Comparison of ENCODE assay signal across 8 cellular contexts in the genomic region with DNA sequence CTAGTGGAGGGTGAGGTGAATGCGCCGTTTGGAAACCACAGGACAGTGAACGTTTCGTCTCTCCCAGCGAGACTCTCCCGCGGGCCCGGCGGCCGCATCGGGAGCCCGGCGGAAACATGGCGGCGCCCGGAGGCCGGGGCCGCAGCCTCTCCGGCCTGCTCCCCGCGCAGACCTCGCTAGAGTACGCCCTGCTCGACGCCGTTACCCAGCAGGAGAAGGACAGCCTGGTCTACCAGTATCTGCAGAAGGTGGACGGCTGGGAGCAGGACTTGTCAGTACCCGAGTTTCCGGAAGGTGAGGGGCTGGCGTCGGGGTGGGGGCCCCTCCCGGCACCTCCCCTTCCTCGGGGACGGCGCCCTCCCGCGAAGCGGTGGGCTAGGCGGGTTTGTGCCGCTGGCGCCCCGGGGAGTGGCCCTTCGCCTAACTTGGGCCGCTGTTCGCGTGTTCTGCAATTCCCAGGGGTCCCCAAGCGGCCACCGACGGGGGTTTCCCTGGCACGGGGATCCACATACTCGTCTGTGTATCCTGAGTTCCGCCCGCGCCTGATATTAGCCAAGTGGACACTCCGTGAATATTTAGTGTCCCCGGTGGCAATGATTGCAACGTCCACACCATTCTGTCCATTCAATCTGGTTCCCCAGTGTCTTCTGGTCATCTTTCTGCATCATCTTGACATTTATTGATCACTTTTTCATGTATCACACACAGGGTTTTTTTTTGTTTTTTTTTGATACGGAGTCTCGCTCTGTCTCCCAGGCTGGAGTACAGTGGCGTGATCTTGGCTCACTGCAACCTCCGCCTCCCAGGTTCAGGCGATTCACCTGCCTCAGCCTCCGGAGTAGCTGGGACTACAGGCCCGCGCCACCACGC. TPM values are rescaled to one million over a fixed set of nuclear protein-coding genes. Genes with fewer than 3 reads are reported as not detected.
DNase-seq lines count a peak whose midpoint lies in the region; ATAC-seq and TF ChIP-seq lines count a peak whose summit lies in the region.

No MANE protein-coding gene starts in this region.

- in situ Hi-C loops in SK-MEL-5 (cut with HindIII; ENCODE audit: low pct_unique_long_range_greater_than_20kb, low sequenced_read_pairs), result no loop called here

- H3K27ac Mint-ChIP-seq in CD4-positive, alpha-beta memory T cell, result peak overlapping the region; percentile 92 to 98 (median 97)

- H3K36me3 Mint-ChIP-seq in CD4-positive, alpha-beta memory T cell, result peaks cover 14 to 30% of the 10 kb centered on the region in 2 donors

- 1 to 2% (median 1%) methylated on average over 59 to 66 of the region's 66 CpGs for WGBS in ovary, 3 donors

- TF ChIP-seq EP300 in ovary (IDR thresholded peaks at IDR 0.05), result no peak

- peak overlapping the region; percentile 98 for H3K9ac ChIP-seq in adipocyte (ENCODE audit: low read length)

- peak; percentile 39 for ATAC-seq in HG03280 (IDR thresholded peaks at IDR 0.05; ENCODE audit: unreplicated experiment)

- H3K27ac ChIP-seq in CD4-positive, alpha-beta memory T cell (ENCODE audit: low read depth, low read length), result peak overlapping the region; percentile 71
- H3K27ac ChIP-seq in cardiac muscle cell (peak overlapping the region; percentile 96), ovary (peak overlapping the region; percentile 83)

- no peaks in the 10 kb centered on the region for H3K9me3 Mint-ChIP-seq in CD4-positive, alpha-beta memory T cell

- peak overlapping the region; percentile 96 to 100 (median 98) for H3K4me3 Mint-ChIP-seq in CD4-positive, alpha-beta memory T cell

- CTCF ChIA-PET in CD4-positive, alpha-beta memory T cell (lab: Charles Lee; ENCODE audit: partially characterized antibody), result no interaction called here

- POLR2A ChIA-PET in CD4-positive, alpha-beta memory T cell (lab: Charles Lee; ENCODE audit: partially characterized antibody), result interaction anchor here (1.0 to 1.4 kb wide), 2 partner anchors 106 to 107 kb away, joined by 3 to 6 read pairs; no protein-coding TSS in a partner anchor

- peak; percentile 78 for TF ChIP-seq POLR2A in GM19099 (IDR thresholded peaks at IDR 0.05; ENCODE audit: extremely low read depth, insufficient read length, low read depth)
- no peak for TF ChIP-seq POLR2A in ovary (IDR thresholded peaks at IDR 0.05)

- no peaks in the 10 kb centered on the region for H3K27me3 Mint-ChIP-seq in CD4-positive, alpha-beta memory T cell

- H3K9me3 ChIP-seq in CD4-positive, alpha-beta memory T cell (ENCODE audit: control insufficient read depth in 1 of 2, low read length in 2 of 2), result no peaks in the 10 kb centered on the region
- H3K9me3 ChIP-seq in adipocyte (ENCODE audit: control insufficient read depth, low read length) (no peaks in the 10 kb centered on the region), cardiac muscle cell (ENCODE audit: low read depth) (no peaks in the 10 kb centered on the region), ovary (no peaks in the 10 kb centered on the region)

- peaks cover 28 to 53% (median 38%) of the 10 kb centered on the region in 4 donors for H3K4me1 Mint-ChIP-seq in CD4-positive, alpha-beta memory T cell

- H3K4me1 ChIP-seq in CD4-positive, alpha-beta memory T cell (ENCODE audit: insufficient read depth, low read length), result peaks cover 65% of the 10 kb centered on the region
- H3K4me1 ChIP-seq in adipocyte (ENCODE audit: control insufficient read depth, insufficient read depth, low read length) (peaks cover 32% of the 10 kb centered on the region), cardiac muscle cell (ENCODE audit: low read depth) (peaks cover 27% of the 10 kb centered on the region), ovary (ENCODE audit: insufficient read depth) (peaks cover 6% of the 10 kb centered on the region)

- intact Hi-C loops in CD4-positive, alpha-beta memory T cell (cut with micrococcal nuclease), result loop anchor here (1.0 to 2.0 kb wide), 3 partner anchors 106 to 320 kb away; a partner anchor contains a TSS
- intact Hi-C loops in ovary (cut with DNase I), result no loop called here

- peaks cover 5% of the 10 kb centered on the region for H3K36me3 ChIP-seq in CD4-positive, alpha-beta memory T cell (ENCODE audit: insufficient read depth, low read length)
- H3K36me3 ChIP-seq in adipocyte (ENCODE audit: control insufficient read depth, insufficient read depth, low read length, severe bottlenecking) (peaks cover 7% of the 10 kb centered on the region), cardiac muscle cell (peaks cover 15% of the 10 kb centered on the region), ovary (no peaks in the 10 kb centered on the region)

- H3K4me3 ChIP-seq in CD4-positive, alpha-beta memory T cell (ENCODE audit: low read length in 2 of 2), result peak overlapping the region; percentile 90 to 97
- H3K4me3 ChIP-seq in adipocyte (ENCODE audit: low read length) (peak overlapping the region; percentile 98), cardiac muscle cell (peak overlapping the region; percentile 77), ovary (peak overlapping the region; percentile 90)

- TF ChIP-seq CTCF in cardiac muscle cell (IDR thresholded peaks at IDR 0.05; ENCODE audit: low read depth, low read length) (no peak), ovary (IDR thresholded peaks at IDR 0.05) (peak in 1 of 3 donors; percentile 21)

- DNase-seq in CD4-positive, alpha-beta memory T cell, result peak; percentile 43 to 55 (median 47)
- DNase-seq in SK-MEL-5 (ENCODE audit: low read depth, low spot score), result peak; percentile 50
- DNase-seq in adipocyte (ENCODE audit: low read depth), result peak; percentile 78
- DNase-seq in cardiac muscle cell (ENCODE audit: low read depth in 1 of 2, low spot score in 1 of 2), result peak; percentile 62 to 73
- DNase-seq in ovary, result peak in 4 of 5 donors; percentile 51 to 75 (median 60)
- no peak for DNase-seq in NCI-H1694 (lab: John Stamatoyannopoulos, UW)

- no peaks in the 10 kb centered on the region for H3K27me3 ChIP-seq in CD4-positive, alpha-beta memory T cell (ENCODE audit: insufficient read depth, low read length)
- H3K27me3 ChIP-seq in adipocyte (replicated peaks; ENCODE audit: control insufficient read depth, insufficient read depth, low read length) (no peaks in the 10 kb centered on the region), cardiac muscle cell (no peaks in the 10 kb centered on the region), ovary (no peaks in the 10 kb centered on the region)

RNA-seq across cellular contexts. Expression of a gene that starts 0.5 kb away (rescaled TPM):
- 10 to 100 TPM; 22.1 to 24.1 TPM for total RNA-seq in CD4-positive, alpha-beta memory T cell
- polyA plus RNA-seq in CD4-positive, alpha-beta memory T cell, result 10 to 100 TPM in 1 of 2 donors, 1 to 10 TPM in 1; 4.2 to 11.9 TPM
- 10.4 and 12.4 TPM in 2 replicates for total RNA-seq in SK-MEL-5 (2014; rRNA removed; shearing (Covaris generic))
- polyA plus RNA-seq in SK-MEL-5 (2015; cell fraction: cytosol; rRNA removed), result 8.4 and 9.8 TPM in 2 replicates
- polyA plus RNA-seq in SK-MEL-5 (2015; cell fraction: nucleus; rRNA removed), result 13.3 and 14.9 TPM in 2 replicates
- total RNA-seq in cardiac muscle cell (61.2 and 99.6 TPM in 2 replicates), ovary (10 to 100 TPM; 38.0 to 71.7 (median 43.9) TPM)
- polyA plus RNA-seq in cardiac muscle cell (14.0 and 23.8 TPM in 2 replicates), ovary (1 to 10 TPM; 5.8 to 9.0 TPM)

RNA-seq across cellular contexts. Expression of a gene that starts 1.1 kb away (rescaled TPM):
- 1 to 10 TPM; 4.5 to 4.7 TPM for total RNA-seq in CD4-positive, alpha-beta memory T cell
- 1 to 10 TPM; 3.3 to 5.3 TPM for polyA plus RNA-seq in CD4-positive, alpha-beta memory T cell
- 9.2 and 10.0 TPM in 2 replicates for total RNA-seq in SK-MEL-5 (2014; rRNA removed; shearing (Covaris generic))
- 7.0 and 9.5 TPM in 2 replicates for polyA plus RNA-seq in SK-MEL-5 (2015; cell fraction: cytosol; rRNA removed)
- 9.1 and 9.4 TPM in 2 replicates for polyA plus RNA-seq in SK-MEL-5 (2015; cell fraction: nucleus; rRNA removed)
- total RNA-seq in cardiac muscle cell (6.3 and 6.6 TPM in 2 replicates), ovary (1 to 10 TPM; 4.0 to 8.0 (median 5.7) TPM)
- polyA plus RNA-seq in cardiac muscle cell (4.8 and 7.3 TPM in 2 replicates), ovary (1 to 10 TPM; 3.4 to 4.3 TPM)
